Comparison of ENCODE assay signal across 4 cellular contexts in the genomic region with DNA sequence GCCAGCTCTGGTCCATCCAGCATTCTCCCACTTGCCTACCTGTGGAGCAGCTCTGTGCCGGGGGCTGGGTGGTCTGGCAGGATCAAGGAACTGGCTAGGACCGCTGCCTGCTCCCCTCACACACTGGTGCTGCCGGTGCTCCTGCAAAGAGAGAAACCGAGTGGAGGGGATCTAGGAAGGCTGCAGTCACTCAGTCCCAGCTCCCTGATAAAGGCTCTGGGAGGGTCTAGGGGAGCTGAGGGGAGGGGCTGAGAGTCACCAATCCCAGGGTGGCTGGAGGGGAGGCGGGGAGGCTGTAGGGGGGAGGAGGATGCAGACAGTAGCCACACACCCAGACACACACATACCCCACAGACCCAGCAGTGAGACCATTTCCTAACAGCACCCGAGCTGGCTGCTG.
TF ChIP-seq lines count a peak whose summit lies in the region.

A gene (minus strand): TSS at position 182 of the 400 bp plus-strand sequence. CDS start 732 bp downstream, outside the sequence.

TF ChIP-seq in GM23338, 12 proteins besides CTCF, POLR2A, EP300 and RAD21 (continues in another document):
- TF ChIP-seq POLR2AphosphoS5 (IDR thresholded peaks at IDR 0.05; ENCODE audit: low read depth) (peak; percentile 52), EZH2 (IDR thresholded peaks at IDR 0.05; ENCODE audit: low read depth, unreplicated experiment) (no peak), NANOG (IDR thresholded peaks at IDR 0.05; ENCODE audit: borderline replicate concordance) (no peak)
- TF ChIP-seq, protein P1, sequence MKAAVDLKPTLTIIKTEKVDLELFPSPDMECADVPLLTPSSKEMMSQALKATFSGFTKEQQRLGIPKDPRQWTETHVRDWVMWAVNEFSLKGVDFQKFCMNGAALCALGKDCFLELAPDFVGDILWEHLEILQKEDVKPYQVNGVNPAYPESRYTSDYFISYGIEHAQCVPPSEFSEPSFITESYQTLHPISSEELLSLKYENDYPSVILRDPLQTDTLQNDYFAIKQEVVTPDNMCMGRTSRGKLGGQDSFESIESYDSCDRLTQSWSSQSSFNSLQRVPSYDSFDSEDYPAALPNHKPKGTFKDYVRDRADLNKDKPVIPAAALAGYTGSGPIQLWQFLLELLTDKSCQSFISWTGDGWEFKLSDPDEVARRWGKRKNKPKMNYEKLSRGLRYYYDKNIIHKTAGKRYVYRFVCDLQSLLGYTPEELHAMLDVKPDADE (IDR thresholded peaks at IDR 0.05), result no peak

TF ChIP-seq in IMR-90, 13 proteins besides CTCF, POLR2A, EP300 and RAD21:
- no peak for TF ChIP-seq MAFK (IDR thresholded peaks at IDR 0.05; ENCODE audit: low read depth, low read length)
- no peak for TF ChIP-seq SMC3 (IDR thresholded peaks at IDR 0.05; ENCODE audit: low read depth, low read length)
- TF ChIP-seq CEBPB (IDR thresholded peaks at IDR 0.05; ENCODE audit: low read depth, low read length), result no peak
- TF ChIP-seq, protein P2, sequence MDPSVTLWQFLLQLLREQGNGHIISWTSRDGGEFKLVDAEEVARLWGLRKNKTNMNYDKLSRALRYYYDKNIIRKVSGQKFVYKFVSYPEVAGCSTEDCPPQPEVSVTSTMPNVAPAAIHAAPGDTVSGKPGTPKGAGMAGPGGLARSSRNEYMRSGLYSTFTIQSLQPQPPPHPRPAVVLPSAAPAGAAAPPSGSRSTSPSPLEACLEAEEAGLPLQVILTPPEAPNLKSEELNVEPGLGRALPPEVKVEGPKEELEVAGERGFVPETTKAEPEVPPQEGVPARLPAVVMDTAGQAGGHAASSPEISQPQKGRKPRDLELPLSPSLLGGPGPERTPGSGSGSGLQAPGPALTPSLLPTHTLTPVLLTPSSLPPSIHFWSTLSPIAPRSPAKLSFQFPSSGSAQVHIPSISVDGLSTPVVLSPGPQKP (IDR thresholded peaks at IDR 0.05; ENCODE audit: borderline replicate concordance, low read depth, low read length), result no peak
- no peak for TF ChIP-seq RCOR1 (IDR thresholded peaks at IDR 0.05; ENCODE audit: insufficient replicate concordance, low read length)
- no peak for TF ChIP-seq MXI1 (IDR thresholded peaks at IDR 0.05; ENCODE audit: borderline replicate concordance, low read depth, low read length)
- TF ChIP-seq FOS (IDR thresholded peaks at IDR 0.05; ENCODE audit: low read depth, low read length), result no peak
- TF ChIP-seq BHLHE40 (IDR thresholded peaks at IDR 0.05; ENCODE audit: low read depth, low read length), result no peak
- no peak for TF ChIP-seq CHD1 (IDR thresholded peaks at IDR 0.05; ENCODE audit: low read depth, low read length)
- TF ChIP-seq RFX5 (IDR thresholded peaks at IDR 0.05; ENCODE audit: low read depth, low read length), result no peak
- TF ChIP-seq NFE2L2 (IDR thresholded peaks at IDR 0.05; ENCODE audit: low read depth, low read length), result no peak
- TF ChIP-seq, protein P3, sequence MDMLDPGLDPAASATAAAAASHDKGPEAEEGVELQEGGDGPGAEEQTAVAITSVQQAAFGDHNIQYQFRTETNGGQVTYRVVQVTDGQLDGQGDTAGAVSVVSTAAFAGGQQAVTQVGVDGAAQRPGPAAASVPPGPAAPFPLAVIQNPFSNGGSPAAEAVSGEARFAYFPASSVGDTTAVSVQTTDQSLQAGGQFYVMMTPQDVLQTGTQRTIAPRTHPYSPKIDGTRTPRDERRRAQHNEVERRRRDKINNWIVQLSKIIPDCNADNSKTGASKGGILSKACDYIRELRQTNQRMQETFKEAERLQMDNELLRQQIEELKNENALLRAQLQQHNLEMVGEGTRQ (IDR thresholded peaks at IDR 0.05; ENCODE audit: low read depth, low read length), result no peak
- no peak for TF ChIP-seq MAZ (IDR thresholded peaks at IDR 0.05; ENCODE audit: borderline replicate concordance, low read depth, low read length)

TF ChIP-seq in H1, 55 proteins besides CTCF, POLR2A, EP300 and RAD21:
- peak; percentile 45; the same call in 1 of the 2 replicates for TF ChIP-seq TAF1 (IDR thresholded peaks at IDR 0.05; ENCODE audit: low read depth, low read length)
- TF ChIP-seq, protein P4, sequence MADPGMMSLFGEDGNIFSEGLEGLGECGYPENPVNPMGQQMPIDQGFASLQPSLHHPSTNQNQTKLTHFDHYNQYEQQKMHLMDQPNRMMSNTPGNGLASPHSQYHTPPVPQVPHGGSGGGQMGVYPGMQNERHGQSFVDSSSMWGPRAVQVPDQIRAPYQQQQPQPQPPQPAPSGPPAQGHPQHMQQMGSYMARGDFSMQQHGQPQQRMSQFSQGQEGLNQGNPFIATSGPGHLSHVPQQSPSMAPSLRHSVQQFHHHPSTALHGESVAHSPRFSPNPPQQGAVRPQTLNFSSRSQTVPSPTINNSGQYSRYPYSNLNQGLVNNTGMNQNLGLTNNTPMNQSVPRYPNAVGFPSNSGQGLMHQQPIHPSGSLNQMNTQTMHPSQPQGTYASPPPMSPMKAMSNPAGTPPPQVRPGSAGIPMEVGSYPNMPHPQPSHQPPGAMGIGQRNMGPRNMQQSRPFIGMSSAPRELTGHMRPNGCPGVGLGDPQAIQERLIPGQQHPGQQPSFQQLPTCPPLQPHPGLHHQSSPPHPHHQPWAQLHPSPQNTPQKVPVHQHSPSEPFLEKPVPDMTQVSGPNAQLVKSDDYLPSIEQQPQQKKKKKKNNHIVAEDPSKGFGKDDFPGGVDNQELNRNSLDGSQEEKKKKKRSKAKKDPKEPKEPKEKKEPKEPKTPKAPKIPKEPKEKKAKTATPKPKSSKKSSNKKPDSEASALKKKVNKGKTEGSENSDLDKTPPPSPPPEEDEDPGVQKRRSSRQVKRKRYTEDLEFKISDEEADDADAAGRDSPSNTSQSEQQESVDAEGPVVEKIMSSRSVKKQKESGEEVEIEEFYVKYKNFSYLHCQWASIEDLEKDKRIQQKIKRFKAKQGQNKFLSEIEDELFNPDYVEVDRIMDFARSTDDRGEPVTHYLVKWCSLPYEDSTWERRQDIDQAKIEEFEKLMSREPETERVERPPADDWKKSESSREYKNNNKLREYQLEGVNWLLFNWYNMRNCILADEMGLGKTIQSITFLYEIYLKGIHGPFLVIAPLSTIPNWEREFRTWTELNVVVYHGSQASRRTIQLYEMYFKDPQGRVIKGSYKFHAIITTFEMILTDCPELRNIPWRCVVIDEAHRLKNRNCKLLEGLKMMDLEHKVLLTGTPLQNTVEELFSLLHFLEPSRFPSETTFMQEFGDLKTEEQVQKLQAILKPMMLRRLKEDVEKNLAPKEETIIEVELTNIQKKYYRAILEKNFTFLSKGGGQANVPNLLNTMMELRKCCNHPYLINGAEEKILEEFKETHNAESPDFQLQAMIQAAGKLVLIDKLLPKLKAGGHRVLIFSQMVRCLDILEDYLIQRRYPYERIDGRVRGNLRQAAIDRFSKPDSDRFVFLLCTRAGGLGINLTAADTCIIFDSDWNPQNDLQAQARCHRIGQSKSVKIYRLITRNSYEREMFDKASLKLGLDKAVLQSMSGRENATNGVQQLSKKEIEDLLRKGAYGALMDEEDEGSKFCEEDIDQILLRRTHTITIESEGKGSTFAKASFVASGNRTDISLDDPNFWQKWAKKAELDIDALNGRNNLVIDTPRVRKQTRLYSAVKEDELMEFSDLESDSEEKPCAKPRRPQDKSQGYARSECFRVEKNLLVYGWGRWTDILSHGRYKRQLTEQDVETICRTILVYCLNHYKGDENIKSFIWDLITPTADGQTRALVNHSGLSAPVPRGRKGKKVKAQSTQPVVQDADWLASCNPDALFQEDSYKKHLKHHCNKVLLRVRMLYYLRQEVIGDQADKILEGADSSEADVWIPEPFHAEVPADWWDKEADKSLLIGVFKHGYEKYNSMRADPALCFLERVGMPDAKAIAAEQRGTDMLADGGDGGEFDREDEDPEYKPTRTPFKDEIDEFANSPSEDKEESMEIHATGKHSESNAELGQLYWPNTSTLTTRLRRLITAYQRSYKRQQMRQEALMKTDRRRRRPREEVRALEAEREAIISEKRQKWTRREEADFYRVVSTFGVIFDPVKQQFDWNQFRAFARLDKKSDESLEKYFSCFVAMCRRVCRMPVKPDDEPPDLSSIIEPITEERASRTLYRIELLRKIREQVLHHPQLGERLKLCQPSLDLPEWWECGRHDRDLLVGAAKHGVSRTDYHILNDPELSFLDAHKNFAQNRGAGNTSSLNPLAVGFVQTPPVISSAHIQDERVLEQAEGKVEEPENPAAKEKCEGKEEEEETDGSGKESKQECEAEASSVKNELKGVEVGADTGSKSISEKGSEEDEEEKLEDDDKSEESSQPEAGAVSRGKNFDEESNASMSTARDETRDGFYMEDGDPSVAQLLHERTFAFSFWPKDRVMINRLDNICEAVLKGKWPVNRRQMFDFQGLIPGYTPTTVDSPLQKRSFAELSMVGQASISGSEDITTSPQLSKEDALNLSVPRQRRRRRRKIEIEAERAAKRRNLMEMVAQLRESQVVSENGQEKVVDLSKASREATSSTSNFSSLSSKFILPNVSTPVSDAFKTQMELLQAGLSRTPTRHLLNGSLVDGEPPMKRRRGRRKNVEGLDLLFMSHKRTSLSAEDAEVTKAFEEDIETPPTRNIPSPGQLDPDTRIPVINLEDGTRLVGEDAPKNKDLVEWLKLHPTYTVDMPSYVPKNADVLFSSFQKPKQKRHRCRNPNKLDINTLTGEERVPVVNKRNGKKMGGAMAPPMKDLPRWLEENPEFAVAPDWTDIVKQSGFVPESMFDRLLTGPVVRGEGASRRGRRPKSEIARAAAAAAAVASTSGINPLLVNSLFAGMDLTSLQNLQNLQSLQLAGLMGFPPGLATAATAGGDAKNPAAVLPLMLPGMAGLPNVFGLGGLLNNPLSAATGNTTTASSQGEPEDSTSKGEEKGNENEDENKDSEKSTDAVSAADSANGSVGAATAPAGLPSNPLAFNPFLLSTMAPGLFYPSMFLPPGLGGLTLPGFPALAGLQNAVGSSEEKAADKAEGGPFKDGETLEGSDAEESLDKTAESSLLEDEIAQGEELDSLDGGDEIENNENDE (IDR thresholded peaks at IDR 0.05; ENCODE audit: insufficient replicate concordance, low read length), result no peak

TF ChIP-seq in GM12891, 5 proteins besides CTCF, POLR2A, EP300 and RAD21:
- TF ChIP-seq PAX5 (IDR thresholded peaks at IDR 0.05; ENCODE audit: insufficient read depth, low read length, severe bottlenecking), result no peak
- no peak for TF ChIP-seq POU2F2 (IDR thresholded peaks at IDR 0.05; ENCODE audit: low read depth, low read length)
- TF ChIP-seq SPI1 (IDR thresholded peaks at IDR 0.05; ENCODE audit: low read depth, low read length), result no peak
- no peak for TF ChIP-seq POLR2AphosphoS5 (IDR thresholded peaks at IDR 0.05; ENCODE audit: low read depth, low read length)
- TF ChIP-seq TAF1 (IDR thresholded peaks at IDR 0.05; ENCODE audit: low read depth, low read length), result no peak
